ENCODE assay signal across 20 cellular contexts in genomic region chr1:29876441-29876840, GRCh38.
DNase-seq lines count a peak whose midpoint lies in the region; ATAC-seq, FAIRE-seq and TF ChIP-seq lines count a peak whose summit lies in the region.
"Had no signal": no experiment of that assay in that cellular context is flagged by ENCODE, and none has a peak within 500 bp of the region (broad histone marks: within the 10 kb centered on the region; RNA-seq: fewer than 3 reads in every experiment).

No MANE protein-coding gene starts in this region.

- no TSS peak for BruUV-seq in HepG2 (replicated peaks; lab: Mats Ljungman, UMichigan)

- 1% methylated on average over 6 of the region's 6 CpGs for WGBS in HepG2 (ENCODE audit: low lambda C conversion rate)

- H3K79me2 ChIP-seq in HepG2 (ENCODE audit: insufficient read depth, low read length): no peaks in the 10 kb centered on the region

- H2AFZ ChIP-seq in HepG2 (ENCODE audit: low read length): no peak overlapping the region

- TF ChIP-seq EP300 in HepG2 (IDR thresholded peaks at IDR 0.05; ENCODE audit: low read depth in 2 of 2, low read length in 2 of 2): no peak
- no peak for TF ChIP-seq EP300 in HepG2 (CRISPR knock-in tag; IDR thresholded peaks at IDR 0.05; ENCODE audit: borderline replicate concordance)

- POLR2A ChIA-PET in HepG2 (lab: Yijun Ruan, JAX): no interaction called here

- ATAC-seq in sciatic nerve (no peak), HepG2 (no peak)

- in situ Hi-C loops in HepG2 (cut with HindIII; ENCODE audit: extremely low pct_ligation_motif_present, low pct_unique_long_range_greater_than_20kb): no loop called here

- intact Hi-C loops in cardiac septum (cut with DNase I) (no loop called here), left ventricle myocardium inferior (cut with micrococcal nuclease) (no loop called here), sciatic nerve (cut with DNase I) (no loop called here), HepG2 (cut with micrococcal nuclease; ENCODE audit: unreplicated experiment) (no loop called here)

- no peak overlapping the region for H3K9ac ChIP-seq in HepG2 (ENCODE audit: insufficient read depth, low read depth, low read length)

- H3K27me3 ChIP-seq in left ventricle myocardium inferior (ENCODE audit: low read depth) (peaks cover 28% of the 10 kb centered on the region), HepG2 (ENCODE audit: control insufficient read depth in 1 of 2, insufficient read depth in 2 of 2, low read length in 2 of 2) (peaks cover 0 to 7% of the 10 kb centered on the region in 2 experiments; a peak in 3 of 5 replicates)

- H3K4me1 ChIP-seq in left ventricle myocardium inferior: peaks cover 17% of the 10 kb centered on the region
- H3K4me1 ChIP-seq in HepG2 (ENCODE audit: insufficient read depth, low read length): no peaks in the 10 kb centered on the region
- H3K4me1 ChIP-seq: A549 had no signal

- H4K20me1 ChIP-seq in HepG2 (ENCODE audit: insufficient read depth, low read length): no peaks in the 10 kb centered on the region

- H3K27ac ChIP-seq in left ventricle myocardium inferior (replicated peaks) (no peak overlapping the region), HepG2 (ENCODE audit: extremely low read length, insufficient read depth, low read length) (no peak overlapping the region)
- H3K27ac ChIP-seq: 22Rv1, A549 had no signal

- no peak overlapping the region for H3K4me2 ChIP-seq in HepG2 (ENCODE audit: low read depth, low read length)
- H3K4me2 ChIP-seq: A549 had no signal

- H3K36me3 ChIP-seq in left ventricle myocardium inferior (no peaks in the 10 kb centered on the region), HepG2 (replicated peaks in 1 of 2; ENCODE audit: control insufficient read depth in 1 of 2, insufficient read depth in 2 of 2, low read length in 2 of 2) (no peaks in the 10 kb centered on the region)

- TF ChIP-seq CTCF in left ventricle myocardium inferior (IDR thresholded peaks at IDR 0.05; ENCODE audit: borderline replicate concordance) (no peak), HepG2 (CRISPR knock-in tag; IDR thresholded peaks at IDR 0.05) (no peak)

- DNase-seq in cardiac septum (ENCODE audit: low spot score): peak; percentile 54
- DNase-seq in left ventricle myocardium inferior: no peak
- peak; percentile 28 for DNase-seq in RPMI8226
- peak; percentile 53 for DNase-seq in mesenteric fat pad (ENCODE audit: low spot score)
- peak; percentile 38 for DNase-seq in sciatic nerve (ENCODE audit: low spot score)
- DNase-seq in Kasumi-1 (lab: John Stamatoyannopoulos, UW): no peak
- no peak for DNase-seq in SHP77 treated with DMSO at 0.1 percent for 48 hours (lab: John Stamatoyannopoulos, UW)
- DNase-seq in HepG2 (ENCODE audit: low spot score): no peak
- DNase-seq: AML-193; C1 segment of cervical spinal cord; CD4-positive, alpha-beta memory T cell; CD4-positive, CD25-positive, alpha-beta regulatory T cell; CD8-positive, alpha-beta memory T cell; DMS53; DND-41; EL had no signal

- CTCF ChIA-PET in HepG2 (lab: Yijun Ruan, JAX; ENCODE audit: low intra/inter-chr PET ratio, low total read pairs): no interaction called here

- TF ChIP-seq RAD21 in HepG2 (CRISPR knock-in tag; IDR thresholded peaks at IDR 0.05): no peak

- H3K9me3 ChIP-seq in left ventricle myocardium inferior (replicated peaks) (peaks cover 14% of the 10 kb centered on the region), HepG2 (ENCODE audit: low read length) (no peaks in the 10 kb centered on the region)
- H3K9me3 ChIP-seq: A549 had no signal

- H3K4me3 ChIP-seq in left ventricle myocardium inferior (no peak overlapping the region), HepG2 (replicated peaks in 1 of 3; ENCODE audit: insufficient read depth in 1 of 3, low read depth in 2 of 3, low read length in 3 of 3) (no peak overlapping the region)
- H3K4me3 ChIP-seq: A549, GM12878 had no signal

- no peak for FAIRE-seq in HepG2 (lab: Jason Lieb, UNC)
- FAIRE-seq: A549, GM12878, GM19239 had no signal

- no peak for TF ChIP-seq POLR2A in HepG2 (IDR thresholded peaks at IDR 0.05; ENCODE audit: insufficient read depth in 1 of 2, low read depth in 2 of 2, low read length in 2 of 2)

TF ChIP-seq in HepG2, 621 proteins besides CTCF, POLR2A, EP300 and RAD21 (continues in another document):
- TF ChIP-seq ZNF317 (CRISPR knock-in tag; IDR thresholded peaks at IDR 0.05) (no peak), ZNF282 (IDR thresholded peaks at IDR 0.05; ENCODE audit: partially characterized antibody) (no peak), ZNF792 (CRISPR knock-in tag; IDR thresholded peaks at IDR 0.05) (no peak), DR1 (CRISPR knock-in tag; IDR thresholded peaks at IDR 0.05) (no peak), PPARG (CRISPR knock-in tag; conservative IDR thresholded peaks at IDR 0.05) (no peak), HMGA1 (CRISPR knock-in tag; conservative IDR thresholded peaks at IDR 0.05) (no peak), KAT7 (CRISPR knock-in tag; IDR thresholded peaks at IDR 0.05; ENCODE audit: borderline replicate concordance) (no peak), ZNF431 (CRISPR knock-in tag; IDR thresholded peaks at IDR 0.05; ENCODE audit: borderline replicate concordance, low read depth) (no peak), KLF11 (CRISPR knock-in tag; IDR thresholded peaks at IDR 0.05) (no peak), MLXIP (CRISPR knock-in tag; IDR thresholded peaks at IDR 0.05; ENCODE audit: borderline replicate concordance) (no peak), SIN3A (IDR thresholded peaks at IDR 0.05; ENCODE audit: borderline replicate concordance, low read depth, low read length) (no peak), SMYD3 (CRISPR knock-in tag; IDR thresholded peaks at IDR 0.05) (no peak), ASH2L (IDR thresholded peaks at IDR 0.05; ENCODE audit: insufficient read length, low read depth, low read length) (no peak)
- TF ChIP-seq, protein P1, sequence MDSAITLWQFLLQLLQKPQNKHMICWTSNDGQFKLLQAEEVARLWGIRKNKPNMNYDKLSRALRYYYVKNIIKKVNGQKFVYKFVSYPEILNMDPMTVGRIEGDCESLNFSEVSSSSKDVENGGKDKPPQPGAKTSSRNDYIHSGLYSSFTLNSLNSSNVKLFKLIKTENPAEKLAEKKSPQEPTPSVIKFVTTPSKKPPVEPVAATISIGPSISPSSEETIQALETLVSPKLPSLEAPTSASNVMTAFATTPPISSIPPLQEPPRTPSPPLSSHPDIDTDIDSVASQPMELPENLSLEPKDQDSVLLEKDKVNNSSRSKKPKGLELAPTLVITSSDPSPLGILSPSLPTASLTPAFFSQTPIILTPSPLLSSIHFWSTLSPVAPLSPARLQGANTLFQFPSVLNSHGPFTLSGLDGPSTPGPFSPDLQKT (CRISPR knock-in tag; IDR thresholded peaks at IDR 0.05; ENCODE audit: borderline replicate concordance): no peak
- TF ChIP-seq, protein P2, sequence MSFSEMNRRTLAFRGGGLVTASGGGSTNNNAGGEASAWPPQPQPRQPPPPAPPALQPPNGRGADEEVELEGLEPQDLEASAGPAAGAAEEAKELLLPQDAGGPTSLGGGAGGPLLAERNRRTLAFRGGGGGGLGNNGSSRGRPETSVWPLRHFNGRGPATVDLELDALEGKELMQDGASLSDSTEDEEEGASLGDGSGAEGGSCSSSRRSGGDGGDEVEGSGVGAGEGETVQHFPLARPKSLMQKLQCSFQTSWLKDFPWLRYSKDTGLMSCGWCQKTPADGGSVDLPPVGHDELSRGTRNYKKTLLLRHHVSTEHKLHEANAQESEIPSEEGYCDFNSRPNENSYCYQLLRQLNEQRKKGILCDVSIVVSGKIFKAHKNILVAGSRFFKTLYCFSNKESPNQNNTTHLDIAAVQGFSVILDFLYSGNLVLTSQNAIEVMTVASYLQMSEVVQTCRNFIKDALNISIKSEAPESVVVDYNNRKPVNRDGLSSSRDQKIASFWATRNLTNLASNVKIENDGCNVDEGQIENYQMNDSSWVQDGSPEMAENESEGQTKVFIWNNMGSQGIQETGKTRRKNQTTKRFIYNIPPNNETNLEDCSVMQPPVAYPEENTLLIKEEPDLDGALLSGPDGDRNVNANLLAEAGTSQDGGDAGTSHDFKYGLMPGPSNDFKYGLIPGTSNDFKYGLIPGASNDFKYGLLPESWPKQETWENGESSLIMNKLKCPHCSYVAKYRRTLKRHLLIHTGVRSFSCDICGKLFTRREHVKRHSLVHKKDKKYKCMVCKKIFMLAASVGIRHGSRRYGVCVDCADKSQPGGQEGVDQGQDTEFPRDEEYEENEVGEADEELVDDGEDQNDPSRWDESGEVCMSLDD (CRISPR knock-in tag; IDR thresholded peaks at IDR 0.05; ENCODE audit: borderline replicate concordance): no peak
- TF ChIP-seq, protein P3, sequence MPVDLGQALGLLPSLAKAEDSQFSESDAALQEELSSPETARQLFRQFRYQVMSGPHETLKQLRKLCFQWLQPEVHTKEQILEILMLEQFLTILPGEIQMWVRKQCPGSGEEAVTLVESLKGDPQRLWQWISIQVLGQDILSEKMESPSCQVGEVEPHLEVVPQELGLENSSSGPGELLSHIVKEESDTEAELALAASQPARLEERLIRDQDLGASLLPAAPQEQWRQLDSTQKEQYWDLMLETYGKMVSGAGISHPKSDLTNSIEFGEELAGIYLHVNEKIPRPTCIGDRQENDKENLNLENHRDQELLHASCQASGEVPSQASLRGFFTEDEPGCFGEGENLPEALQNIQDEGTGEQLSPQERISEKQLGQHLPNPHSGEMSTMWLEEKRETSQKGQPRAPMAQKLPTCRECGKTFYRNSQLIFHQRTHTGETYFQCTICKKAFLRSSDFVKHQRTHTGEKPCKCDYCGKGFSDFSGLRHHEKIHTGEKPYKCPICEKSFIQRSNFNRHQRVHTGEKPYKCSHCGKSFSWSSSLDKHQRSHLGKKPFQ (CRISPR knock-in tag; IDR thresholded peaks at IDR 0.05; ENCODE audit: insufficient replicate concordance): no peak

Comparison
In these comparisons a context has a peak if more than half of its experiments do, and no peak if none do; other contexts are left out.
1. DNase-seq: peak in cardiac septum (single experiment), RPMI8226 (single experiment), mesenteric fat pad (single experiment) and sciatic nerve (single experiment); none in left ventricle myocardium inferior (single experiment), Kasumi-1 (0 of 2), SHP77 treated with DMSO at 0.1 percent for 48 hours (single experiment) and HepG2 (single experiment).